In genomic region chr9:123343428-123344272, GRCh38 we compare ENCODE assay signal across 11 cellular contexts. TPM values are rescaled to one million over a fixed set of nuclear protein-coding genes. Genes with fewer than 3 reads are reported as not detected.
A peak's percentile ranks its signal among the peaks of the same experiment; 100 is the strongest.
DNase-seq lines count a peak whose midpoint lies in the region; ATAC-seq and TF ChIP-seq lines count a peak whose summit lies in the region.
"Had no signal": no experiment of that assay in that cellular context is flagged by ENCODE, and none has a peak within 500 bp of the region (broad histone marks: within the 10 kb centered on the region; RNA-seq: fewer than 3 reads in every experiment).

No MANE protein-coding gene starts in this region.

- intact Hi-C loops in natural killer cell (cut with micrococcal nuclease), result no loop called here
- intact Hi-C loops in left ventricle myocardium inferior (cut with micrococcal nuclease), result no loop called here

- H3K4me3 ChIP-seq in BLaER1 (no peak overlapping the region; the same call in 1 of the 2 replicates), left ventricle myocardium inferior (no peak overlapping the region)

- peak overlapping the region; percentile 87 for H3K4me2 ChIP-seq in BLaER1

- ATAC-seq in GM19328 (IDR thresholded peaks at IDR 0.05; ENCODE audit: unreplicated experiment), result peak; percentile 24
- peak; percentile 24 for ATAC-seq in HG03354 (IDR thresholded peaks at IDR 0.05; ENCODE audit: poor library complexity, severe bottlenecking, unreplicated experiment)
- ATAC-seq in natural killer cell, result no peak

- no peaks in the 10 kb centered on the region for H4K20me1 ChIP-seq in BLaER1

- H3K9me3 Mint-ChIP-seq in natural killer cell, result no peaks in the 10 kb centered on the region

- H3K9ac ChIP-seq in BLaER1, result peak overlapping the region; percentile 92

- peaks cover 86% of the 10 kb centered on the region for H3K4me1 ChIP-seq in BLaER1
- peaks cover 18% of the 10 kb centered on the region for H3K4me1 ChIP-seq in left ventricle myocardium inferior

- H3K4me1 Mint-ChIP-seq in natural killer cell, result peaks cover 23 to 24% of the 10 kb centered on the region in 2 donors

- no peak for DNase-seq in NCI-H526 (lab: John Stamatoyannopoulos, UW)
- no peak for DNase-seq in natural killer cell
- DNase-seq in left ventricle myocardium inferior, result no peak
- no peak for DNase-seq in nucleus accumbens (lab: John Stamatoyannopoulos, UW)
- DNase-seq: activated T-cell treated with anti-CD3 and anti-CD28 coated beads for 4 hours, islet precursor cell had no signal

- no peak overlapping the region for H3K27ac Mint-ChIP-seq in natural killer cell

- no peak overlapping the region for H3K4me3 Mint-ChIP-seq in natural killer cell

- peak overlapping the region; percentile 99 for H3K27ac ChIP-seq in BLaER1
- H3K27ac ChIP-seq in cingulate gyrus (ENCODE audit: low read depth, low read length), result peak overlapping the region; percentile 29
- H3K27ac ChIP-seq in left ventricle myocardium inferior (replicated peaks), result no peak overlapping the region

- H3K36me3 Mint-ChIP-seq in natural killer cell, result no peaks in the 10 kb centered on the region

- H3K27me3 Mint-ChIP-seq in natural killer cell (ENCODE audit: low read depth in 2 of 2), result peaks cover 0 to 7% of the 10 kb centered on the region in 2 donors

- no peaks in the 10 kb centered on the region for H3K27me3 ChIP-seq in BLaER1
- peaks cover 10% of the 10 kb centered on the region for H3K27me3 ChIP-seq in left ventricle myocardium inferior (ENCODE audit: low read depth)

- no peaks in the 10 kb centered on the region for H3K9me3 ChIP-seq in BLaER1
- no peaks in the 10 kb centered on the region for H3K9me3 ChIP-seq in left ventricle myocardium inferior (replicated peaks)

- TF ChIP-seq CTCF in natural killer cell (IDR thresholded peaks at IDR 0.05) (no peak), left ventricle myocardium inferior (IDR thresholded peaks at IDR 0.05; ENCODE audit: borderline replicate concordance) (no peak)

- H3K36me3 ChIP-seq in BLaER1 (no peaks in the 10 kb centered on the region), left ventricle myocardium inferior (no peaks in the 10 kb centered on the region)

RNA-seq across cellular contexts. Expression of gene CRB2, which starts 12.3 kb away (rescaled TPM):
- total RNA-seq in natural killer cell (not detected), left ventricle myocardium inferior (not detected)
- total RNA-seq: dermis microvascular lymphatic vessel endothelial cell had no signal

Comparison
In these comparisons a context has a peak if more than half of its experiments do, and no peak if none do; other contexts are left out.
1. ATAC-seq: peak in GM19328 (single experiment) and HG03354 (single experiment); none in natural killer cell (0 of 3).